Comparison of ENCODE assay signal across 37 cellular contexts in the genomic region with DNA sequence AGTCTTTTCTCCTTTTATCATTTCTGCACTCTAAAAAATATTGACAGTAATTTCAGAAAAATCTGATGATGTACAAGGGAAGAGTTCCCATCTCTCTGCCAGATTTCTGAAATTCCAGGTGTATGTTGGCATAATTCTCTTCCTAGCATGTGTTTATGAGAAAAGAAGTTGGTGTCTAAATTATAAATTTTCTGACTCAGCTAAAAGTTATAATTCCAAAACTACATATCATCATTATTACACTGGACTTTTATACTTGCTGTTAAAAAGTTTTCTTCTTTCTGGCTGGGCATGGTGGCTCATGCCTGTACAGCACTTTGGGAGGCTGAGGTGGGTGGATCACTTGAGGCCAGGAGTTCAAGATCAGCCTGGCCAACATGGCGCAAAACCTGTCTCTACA.
"Had no signal": no experiment of that assay in that cellular context is flagged by ENCODE, and none has a peak within 500 bp of the region (broad histone marks: within the 10 kb centered on the region; RNA-seq: fewer than 3 reads in every experiment).

No MANE protein-coding gene starts in this region.

- H3K27ac Mint-ChIP-seq: activated B cell treated with CpG ODN at 0.5 μM for 24 hours; activated CD4-positive, alpha-beta memory T cell treated with anti-CD3 and anti-CD28 coated beads for 36 hours; activated CD4-positive, alpha-beta T cell treated with anti-CD3 and anti-CD28 coated beads, Interleukin-2, amount 10 ng/mL, durations not matched to agents 24 days and 14 days; activated CD8-positive, alpha-beta T cell treated with anti-CD3 and anti-CD28 coated beads for 36 hours; activated naive CD4-positive, alpha-beta T cell treated with anti-CD3 and anti-CD28 coated beads, Interleukin-2, amount 10 ng/mL, durations not matched to agents 7 days and 5 days; activated naive CD4-positive, alpha-beta T cell treated with anti-CD3 and anti-CD28 coated beads, Interleukin-2, amount 50 U/mL, for 24 hours; activated naive CD8-positive, alpha-beta T cell; activated naive CD8-positive, alpha-beta T cell treated with anti-CD3 and anti-CD28 coated beads, Interleukin-2, amount 10 ng/mL, durations not matched to agents 7 days and 5 days; activated naive CD8-positive, alpha-beta T cell treated with anti-CD3 and anti-CD28 coated beads, Interleukin-2, amount 50 U/mL, for 24 hours; activated T-helper 1 cell treated with anti-CD3 and anti-CD28 coated beads, Interleukin-12 subunit alpha, Interleukin-12 subunit beta, Interleukin-2, Interleukin-4 antibody, amounts not matched to agents 30 ng/mL and 10 ng/mL and 1 ng/mL, durations not matched to agents 14 hours and 24 hours and 36 hours; activated T-helper 17 cell treated with anti-CD3 and anti-CD28 coated beads, Interleukin-2, amount 50 U/mL, for 72 hours; brain; T-helper 1 cell treated with Interleukin-12 subunit alpha and Interleukin-12 subunit beta and Interleukin-4 antibody, amounts not matched to agents 30 μg/mL and 1 μg/mL, for 36 hours; T-helper 2 cell treated with Interferon-gamma antibody and Interleukin-4, amounts not matched to agents 5 μg/mL and 100 μg/mL, for 36 hours had no signal

- FAIRE-seq: bronchial epithelial cell, TTC549 had no signal

- H3K4me1 Mint-ChIP-seq: activated B cell treated with CpG ODN at 0.5 μM for 24 hours; activated CD4-positive, alpha-beta T cell treated with anti-CD3 and anti-CD28 coated beads, Interleukin-2, amount 10 ng/mL, durations not matched to agents 24 days and 14 days; activated naive CD4-positive, alpha-beta T cell treated with anti-CD3 and anti-CD28 coated beads, Interleukin-2, amount 10 ng/mL, durations not matched to agents 7 days and 5 days; activated naive CD4-positive, alpha-beta T cell treated with anti-CD3 and anti-CD28 coated beads, Interleukin-2, amount 50 U/mL, for 24 hours; activated naive CD8-positive, alpha-beta T cell treated with anti-CD3 and anti-CD28 coated beads, Interleukin-2, amount 10 ng/mL, durations not matched to agents 7 days and 5 days; activated naive CD8-positive, alpha-beta T cell treated with anti-CD3 and anti-CD28 coated beads, Interleukin-2, amount 50 U/mL, for 24 hours; activated T-helper 17 cell treated with anti-CD3 and anti-CD28 coated beads, Interleukin-2, amount 50 U/mL, for 72 hours; central memory CD8-positive, alpha-beta T cell had no signal

- H3K9me3 ChIP-seq: ascending aorta had no signal

- ATAC-seq: activated CD8-positive, alpha-beta T cell treated with anti-CD3 and anti-CD28 coated beads for 36 hours; activated naive CD8-positive, alpha-beta T cell treated with anti-CD3 and anti-CD28 coated beads, Interleukin-2, amount 50 U/mL, for 24 hours; activated T-helper 17 cell treated with anti-CD3 and anti-CD28 coated beads, Interleukin-2, amount 50 U/mL, for 72 hours had no signal

- H3K27ac ChIP-seq: ascending aorta, cardiac muscle cell, VCaP had no signal

- H3K27me3 Mint-ChIP-seq: activated B cell treated with CpG ODN at 0.5 μM for 24 hours; activated CD4-positive, alpha-beta memory T cell treated with anti-CD3 and anti-CD28 coated beads for 36 hours; activated CD4-positive, alpha-beta T cell treated with anti-CD3 and anti-CD28 coated beads, Interleukin-2, amount 10 ng/mL, durations not matched to agents 24 days and 14 days; activated CD8-positive, alpha-beta T cell treated with anti-CD3 and anti-CD28 coated beads for 36 hours; activated naive CD4-positive, alpha-beta T cell treated with anti-CD3 and anti-CD28 coated beads, Interleukin-2, amount 10 ng/mL, durations not matched to agents 7 days and 5 days; activated naive CD4-positive, alpha-beta T cell treated with anti-CD3 and anti-CD28 coated beads, Interleukin-2, amount 50 U/mL, for 24 hours; activated naive CD8-positive, alpha-beta T cell; activated naive CD8-positive, alpha-beta T cell treated with anti-CD3 and anti-CD28 coated beads, Interleukin-2, amount 10 ng/mL, durations not matched to agents 7 days and 5 days; activated naive CD8-positive, alpha-beta T cell treated with anti-CD3 and anti-CD28 coated beads, Interleukin-2, amount 50 U/mL, for 24 hours; activated T-helper 17 cell treated with anti-CD3 and anti-CD28 coated beads, Interleukin-2, amount 50 U/mL, for 72 hours; central memory CD8-positive, alpha-beta T cell had no signal

- H3K4me1 ChIP-seq: ascending aorta had no signal

- H3K36me3 ChIP-seq: cardiac muscle cell had no signal

- DNase-seq: activated B cell treated with CpG ODN at 0.5 μM for 24 hours; activated CD4-positive, alpha-beta memory T cell treated with anti-CD3 and anti-CD28 coated beads for 36 hours; activated CD4-positive, alpha-beta T cell treated with anti-CD3 and anti-CD28 coated beads for 4 hours; activated CD4-positive, alpha-beta T cell treated with anti-CD3 and anti-CD28 coated beads, Interleukin-2, amount 10 ng/mL, durations not matched to agents 24 days and 14 days; activated CD4-positive, alpha-beta T cell treated with anti-CD3 and anti-CD28 coated beads, Interleukin-2, amount 50 U/mL, for 1 hour; activated CD4-positive, alpha-beta T cell treated with anti-CD3 and anti-CD28 coated beads, Interleukin-2, amount 50 U/mL, for 4 hours; activated CD4-positive, CD25-positive, alpha-beta regulatory T cell treated with anti-CD3 and anti-CD28 coated beads, Interleukin-2, amount 50 U/mL, for 72 hours; activated CD8-positive, alpha-beta memory T cell treated with anti-CD3 and anti-CD28 coated beads, Interleukin-2, amount 50 U/mL, for 4 hours; activated CD8-positive, alpha-beta T cell treated with anti-CD3 and anti-CD28 coated beads for 36 hours; activated effector memory CD4-positive, alpha-beta T cell treated with anti-CD3 and anti-CD28 coated beads, Interleukin-2, amount 50 U/mL, for 16 hours; activated naive CD4-positive, alpha-beta T cell treated with anti-CD3 and anti-CD28 coated beads, Interleukin-2, amount 10 ng/mL, durations not matched to agents 7 days and 5 days; activated naive CD4-positive, alpha-beta T cell treated with Interleukin-2 at 50 U/mL for 16 hours; activated naive CD8-positive, alpha-beta T cell treated with anti-CD3 and anti-CD28 coated beads, Interleukin-2, amount 10 ng/mL, durations not matched to agents 7 days and 5 days; activated naive CD8-positive, alpha-beta T cell treated with anti-CD3 and anti-CD28 coated beads, Interleukin-2, amount 50 U/mL, for 24 hours; activated T-cell treated with anti-CD3 and anti-CD28 coated beads for 4 hours; activated T-cell treated with anti-CD3 and anti-CD28 coated beads, Interleukin-2, amount 50 U/mL, for 1 hour; activated T-cell treated with anti-CD3 and anti-CD28 coated beads, Interleukin-2, amount 50 U/mL, for 48 hours; amygdala; anterior cingulate cortex; caudate nucleus; cerebellar nuclear complex; T-helper 1 cell; T-helper 2 cell; T-helper 9 cell had no signal

- H3K9me3 Mint-ChIP-seq: activated B cell treated with CpG ODN at 0.5 μM for 24 hours; activated CD4-positive, alpha-beta memory T cell treated with anti-CD3 and anti-CD28 coated beads for 36 hours; activated CD4-positive, alpha-beta T cell treated with anti-CD3 and anti-CD28 coated beads, Interleukin-2, amount 10 ng/mL, durations not matched to agents 24 days and 14 days; activated CD8-positive, alpha-beta T cell treated with anti-CD3 and anti-CD28 coated beads for 36 hours; activated naive CD4-positive, alpha-beta T cell treated with anti-CD3 and anti-CD28 coated beads, Interleukin-2, amount 10 ng/mL, durations not matched to agents 7 days and 5 days; activated naive CD4-positive, alpha-beta T cell treated with anti-CD3 and anti-CD28 coated beads, Interleukin-2, amount 50 U/mL, for 24 hours; activated naive CD8-positive, alpha-beta T cell treated with anti-CD3 and anti-CD28 coated beads, Interleukin-2, amount 10 ng/mL, durations not matched to agents 7 days and 5 days; activated naive CD8-positive, alpha-beta T cell treated with anti-CD3 and anti-CD28 coated beads, Interleukin-2, amount 50 U/mL, for 24 hours; activated T-helper 1 cell treated with anti-CD3 and anti-CD28 coated beads, Interleukin-12 subunit alpha, Interleukin-12 subunit beta, Interleukin-2, Interleukin-4 antibody, amounts not matched to agents 30 ng/mL and 10 ng/mL and 1 ng/mL, durations not matched to agents 14 hours and 24 hours and 36 hours; activated T-helper 17 cell treated with anti-CD3 and anti-CD28 coated beads, Interleukin-2, amount 50 U/mL, for 72 hours; central memory CD8-positive, alpha-beta T cell; T-helper 1 cell treated with Interleukin-12 subunit alpha and Interleukin-12 subunit beta and Interleukin-4 antibody, amounts not matched to agents 30 μg/mL and 1 μg/mL, for 36 hours; T-helper 2 cell treated with Interferon-gamma antibody and Interleukin-4, amounts not matched to agents 5 μg/mL and 100 μg/mL, for 36 hours had no signal

- H3K27me3 ChIP-seq: ascending aorta, cardiac muscle cell had no signal

- H3K4me3 Mint-ChIP-seq: activated B cell treated with CpG ODN at 0.5 μM for 24 hours; activated CD4-positive, alpha-beta memory T cell treated with anti-CD3 and anti-CD28 coated beads for 36 hours; activated CD4-positive, alpha-beta T cell treated with anti-CD3 and anti-CD28 coated beads, Interleukin-2, amount 10 ng/mL, durations not matched to agents 24 days and 14 days; activated CD8-positive, alpha-beta T cell treated with anti-CD3 and anti-CD28 coated beads for 36 hours; activated naive CD4-positive, alpha-beta T cell treated with anti-CD3 and anti-CD28 coated beads, Interleukin-2, amount 10 ng/mL, durations not matched to agents 7 days and 5 days; activated naive CD4-positive, alpha-beta T cell treated with anti-CD3 and anti-CD28 coated beads, Interleukin-2, amount 50 U/mL, for 24 hours; activated naive CD8-positive, alpha-beta T cell; activated naive CD8-positive, alpha-beta T cell treated with anti-CD3 and anti-CD28 coated beads, Interleukin-2, amount 10 ng/mL, durations not matched to agents 7 days and 5 days; activated naive CD8-positive, alpha-beta T cell treated with anti-CD3 and anti-CD28 coated beads, Interleukin-2, amount 50 U/mL, for 24 hours; activated T-helper 1 cell treated with anti-CD3 and anti-CD28 coated beads, Interleukin-12 subunit alpha, Interleukin-12 subunit beta, Interleukin-2, Interleukin-4 antibody, amounts not matched to agents 30 ng/mL and 10 ng/mL and 1 ng/mL, durations not matched to agents 14 hours and 24 hours and 36 hours; activated T-helper 17 cell treated with anti-CD3 and anti-CD28 coated beads, Interleukin-2, amount 50 U/mL, for 72 hours; brain; central memory CD8-positive, alpha-beta T cell; T-helper 1 cell treated with Interleukin-12 subunit alpha and Interleukin-12 subunit beta and Interleukin-4 antibody, amounts not matched to agents 30 μg/mL and 1 μg/mL, for 36 hours; T-helper 2 cell treated with Interferon-gamma antibody and Interleukin-4, amounts not matched to agents 5 μg/mL and 100 μg/mL, for 36 hours had no signal

- H3K4me3 ChIP-seq: ascending aorta, cardiac muscle cell had no signal
